Comparison of ENCODE assay signal across 1 cellular context in genomic region chr4:124304936-124305335, GRCh38.
TF ChIP-seq lines count a peak whose summit lies in the region.

No MANE protein-coding gene starts in this region.

TF ChIP-seq in GM23338, 12 proteins besides CTCF, POLR2A, EP300 and RAD21 (continued from another document):
- TF ChIP-seq, protein P1, sequence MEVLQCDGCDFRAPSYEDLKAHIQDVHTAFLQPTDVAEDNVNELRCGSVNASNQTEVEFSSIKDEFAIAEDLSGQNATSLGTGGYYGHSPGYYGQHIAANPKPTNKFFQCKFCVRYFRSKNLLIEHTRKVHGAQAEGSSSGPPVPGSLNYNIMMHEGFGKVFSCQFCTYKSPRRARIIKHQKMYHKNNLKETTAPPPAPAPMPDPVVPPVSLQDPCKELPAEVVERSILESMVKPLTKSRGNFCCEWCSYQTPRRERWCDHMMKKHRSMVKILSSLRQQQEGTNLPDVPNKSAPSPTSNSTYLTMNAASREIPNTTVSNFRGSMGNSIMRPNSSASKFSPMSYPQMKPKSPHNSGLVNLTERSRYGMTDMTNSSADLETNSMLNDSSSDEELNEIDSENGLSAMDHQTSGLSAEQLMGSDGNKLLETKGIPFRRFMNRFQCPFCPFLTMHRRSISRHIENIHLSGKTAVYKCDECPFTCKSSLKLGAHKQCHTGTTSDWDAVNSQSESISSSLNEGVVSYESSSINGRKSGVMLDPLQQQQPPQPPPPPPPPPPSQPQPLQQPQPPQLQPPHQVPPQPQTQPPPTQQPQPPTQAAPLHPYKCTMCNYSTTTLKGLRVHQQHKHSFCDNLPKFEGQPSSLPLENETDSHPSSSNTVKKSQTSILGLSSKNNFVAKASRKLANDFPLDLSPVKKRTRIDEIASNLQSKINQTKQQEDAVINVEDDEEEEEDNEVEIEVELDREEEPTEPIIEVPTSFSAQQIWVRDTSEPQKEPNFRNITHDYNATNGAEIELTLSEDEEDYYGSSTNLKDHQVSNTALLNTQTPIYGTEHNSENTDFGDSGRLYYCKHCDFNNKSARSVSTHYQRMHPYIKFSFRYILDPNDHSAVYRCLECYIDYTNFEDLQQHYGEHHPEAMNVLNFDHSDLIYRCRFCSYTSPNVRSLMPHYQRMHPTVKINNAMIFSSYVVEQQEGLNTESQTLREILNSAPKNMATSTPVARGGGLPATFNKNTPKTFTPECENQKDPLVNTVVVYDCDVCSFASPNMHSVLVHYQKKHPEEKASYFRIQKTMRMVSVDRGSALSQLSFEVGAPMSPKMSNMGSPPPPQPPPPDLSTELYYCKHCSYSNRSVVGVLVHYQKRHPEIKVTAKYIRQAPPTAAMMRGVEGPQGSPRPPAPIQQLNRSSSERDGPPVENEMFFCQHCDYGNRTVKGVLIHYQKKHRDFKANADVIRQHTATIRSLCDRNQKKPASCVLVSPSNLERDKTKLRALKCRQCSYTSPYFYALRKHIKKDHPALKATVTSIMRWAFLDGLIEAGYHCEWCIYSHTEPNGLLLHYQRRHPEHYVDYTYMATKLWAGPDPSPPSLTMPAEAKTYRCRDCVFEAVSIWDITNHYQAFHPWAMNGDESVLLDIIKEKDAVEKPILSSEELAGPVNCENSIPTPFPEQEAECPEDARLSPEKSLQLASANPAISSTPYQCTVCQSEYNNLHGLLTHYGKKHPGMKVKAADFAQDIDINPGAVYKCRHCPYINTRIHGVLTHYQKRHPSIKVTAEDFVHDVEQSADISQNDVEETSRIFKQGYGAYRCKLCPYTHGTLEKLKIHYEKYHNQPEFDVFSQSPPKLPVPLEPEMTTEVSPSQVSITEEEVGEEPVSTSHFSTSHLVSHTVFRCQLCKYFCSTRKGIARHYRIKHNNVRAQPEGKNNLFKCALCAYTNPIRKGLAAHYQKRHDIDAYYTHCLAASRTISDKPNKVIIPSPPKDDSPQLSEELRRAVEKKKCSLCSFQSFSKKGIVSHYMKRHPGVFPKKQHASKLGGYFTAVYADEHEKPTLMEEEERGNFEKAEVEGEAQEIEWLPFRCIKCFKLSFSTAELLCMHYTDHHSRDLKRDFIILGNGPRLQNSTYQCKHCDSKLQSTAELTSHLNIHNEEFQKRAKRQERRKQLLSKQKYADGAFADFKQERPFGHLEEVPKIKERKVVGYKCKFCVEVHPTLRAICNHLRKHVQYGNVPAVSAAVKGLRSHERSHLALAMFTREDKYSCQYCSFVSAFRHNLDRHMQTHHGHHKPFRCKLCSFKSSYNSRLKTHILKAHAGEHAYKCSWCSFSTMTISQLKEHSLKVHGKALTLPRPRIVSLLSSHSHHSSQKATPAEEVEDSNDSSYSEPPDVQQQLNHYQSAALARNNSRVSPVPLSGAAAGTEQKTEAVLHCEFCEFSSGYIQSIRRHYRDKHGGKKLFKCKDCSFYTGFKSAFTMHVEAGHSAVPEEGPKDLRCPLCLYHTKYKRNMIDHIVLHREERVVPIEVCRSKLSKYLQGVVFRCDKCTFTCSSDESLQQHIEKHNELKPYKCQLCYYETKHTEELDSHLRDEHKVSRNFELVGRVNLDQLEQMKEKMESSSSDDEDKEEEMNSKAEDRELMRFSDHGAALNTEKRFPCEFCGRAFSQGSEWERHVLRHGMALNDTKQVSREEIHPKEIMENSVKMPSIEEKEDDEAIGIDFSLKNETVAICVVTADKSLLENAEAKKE (CRISPR knock-in tag; IDR thresholded peaks at IDR 0.05) = no peak
- TF ChIP-seq ETS1 (IDR thresholded peaks at IDR 0.05) = no peak
